In the genomic region with DNA sequence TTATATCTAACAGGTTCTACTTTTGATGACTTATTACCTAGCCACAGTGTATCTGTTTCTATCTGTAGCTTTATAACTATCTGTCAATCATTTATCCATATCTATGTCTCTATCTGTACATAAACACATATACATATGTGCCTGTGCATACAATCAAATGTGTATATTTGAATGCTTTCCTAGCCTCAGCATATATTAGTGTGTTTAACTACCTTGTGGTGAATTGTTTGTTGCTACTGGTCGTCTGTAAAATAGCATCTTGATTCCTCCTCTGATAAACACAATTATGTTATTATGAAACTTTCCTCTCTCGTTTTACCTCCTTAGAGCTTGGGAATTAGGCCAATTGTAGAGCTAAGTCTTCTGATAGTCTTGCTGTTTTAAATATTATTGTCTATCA, we compare ENCODE assay signal across 9 cellular contexts. TPM values are rescaled to one million over a fixed set of nuclear protein-coding genes. Genes with fewer than 3 reads are reported as not detected.
DNase-seq lines count a peak whose midpoint lies in the region; ATAC-seq, FAIRE-seq and TF ChIP-seq lines count a peak whose summit lies in the region.
"Had no signal": no experiment of that assay in that cellular context is flagged by ENCODE, and none has a peak within 500 bp of the region (broad histone marks: within the 10 kb centered on the region; RNA-seq: fewer than 3 reads in every experiment).

No MANE protein-coding gene starts in this region.

- H3K9me3 ChIP-seq in DND-41 (ENCODE audit: insufficient read depth, low read length, severe bottlenecking) (no peaks in the 10 kb centered on the region), keratinocyte (ENCODE audit: control insufficient read depth, low read depth, low read length) (no peaks in the 10 kb centered on the region)
- H3K9me3 ChIP-seq: gastroesophageal sphincter had no signal

- H3K27me3 ChIP-seq in DND-41 (ENCODE audit: insufficient read depth, low read length, poor library complexity) (no peaks in the 10 kb centered on the region), keratinocyte (ENCODE audit: control insufficient read depth, extremely low read depth, insufficient read depth, low read length) (no peaks in the 10 kb centered on the region)
- H3K27me3 ChIP-seq: gastroesophageal sphincter had no signal

- intact Hi-C loops in posterior cingulate gyrus (cut with DNase I), result no loop called here

- TF ChIP-seq CTCF in DND-41 (IDR thresholded peaks at IDR 0.05; ENCODE audit: borderline replicate concordance, extremely low read depth, low read length, poor library complexity, severe bottlenecking) (no peak), keratinocyte (optimal IDR thresholded peaks at IDR 0.05 in 1 of 3, IDR thresholded peaks at IDR 0.05 in 1 of 3, conservative IDR thresholded peaks at IDR 0.05 in 1 of 3; ENCODE audit: extremely low read depth in 1 of 3, insufficient read depth in 2 of 3, low read length in 3 of 3) (no peak)

- dilution Hi-C loops in keratinocyte (cut with MboI; ENCODE audit: extremely low pct_ligation_motif_present, low sequenced_read_pairs), result no loop called here

- H3K4me1 ChIP-seq in DND-41 (ENCODE audit: insufficient read depth, low read length), result peaks cover 53% of the 10 kb centered on the region
- H3K4me1 ChIP-seq in keratinocyte (ENCODE audit: control insufficient read depth, extremely low read depth, insufficient read depth, low read length), result peaks cover 4% of the 10 kb centered on the region

- no peaks in the 10 kb centered on the region for H3K9me1 ChIP-seq in keratinocyte (ENCODE audit: control insufficient read depth, extremely low read depth, insufficient read depth, low read length)

- peak overlapping the region; percentile 2 to 54; a peak in 3 of 4 replicates for H3K4me3 ChIP-seq in DND-41 (ENCODE audit: low read depth in 1 of 2, low read length in 2 of 2)
- no peak overlapping the region for H3K4me3 ChIP-seq in keratinocyte (ENCODE audit: control insufficient read depth in 2 of 3, extremely low read depth in 1 of 3, insufficient read depth in 2 of 3, low read depth in 1 of 3, low read length in 3 of 3)
- H3K4me3 ChIP-seq: gastroesophageal sphincter had no signal

- FAIRE-seq in keratinocyte (lab: Jason Lieb, UNC), result no peak

- 0 out of 2 replicates have a peak, but pooled peaks cover 2% of the 10 kb centered on the region for H4K20me1 ChIP-seq in DND-41 (ENCODE audit: insufficient read depth, low read length)
- no peaks in the 10 kb centered on the region for H4K20me1 ChIP-seq in keratinocyte (ENCODE audit: control insufficient read depth, extremely low read depth, insufficient read depth, low read length)

- peak overlapping the region; percentile 61 for H3K4me2 ChIP-seq in DND-41 (ENCODE audit: insufficient read depth, low read length)
- peak overlapping the region; percentile 37 for H3K4me2 ChIP-seq in keratinocyte (ENCODE audit: control insufficient read depth, extremely low read depth, insufficient read depth, low read depth, low read length)

- ATAC-seq in DND-41 (ENCODE audit: insufficient read depth, low read depth) (peak; percentile 1; the same call in 1 of the 3 replicates), GM21390 (IDR thresholded peaks at IDR 0.05; ENCODE audit: unreplicated experiment) (peak; percentile 13), HG03571 (IDR thresholded peaks at IDR 0.05; ENCODE audit: unreplicated experiment) (peak; percentile 26)
- ATAC-seq: gastroesophageal sphincter had no signal

- DNase-seq in DND-41 (no peak), keratinocyte (ENCODE audit: low read depth, low spot score) (no peak), posterior cingulate gyrus (no peak), amniotic stem cell (lab: John Stamatoyannopoulos, UW) (no peak), KG1 (lab: John Stamatoyannopoulos, UW) (no peak)
- no peak for DNase-seq in stimulated activated CD4-positive, alpha-beta T cell treated with anti-CD3 and anti-CD28 coated beads, Interleukin-4, amount 100 ng/mL, for 1 hour

- H3K27ac ChIP-seq in DND-41 (ENCODE audit: low read length), result peak overlapping the region; percentile 77
- no peak overlapping the region for H3K27ac ChIP-seq in keratinocyte (ENCODE audit: control insufficient read depth, insufficient read depth, low read length)
- H3K27ac ChIP-seq: gastroesophageal sphincter had no signal

- H2AFZ ChIP-seq in DND-41 (ENCODE audit: low read depth, low read length) (peak overlapping the region; percentile 37), keratinocyte (ENCODE audit: control insufficient read depth, low read length) (no peak overlapping the region)

- H3K9ac ChIP-seq in DND-41 (ENCODE audit: low read depth, low read length) (peak overlapping the region; percentile 44), keratinocyte (ENCODE audit: control insufficient read depth, extremely low read depth, insufficient read depth, low read length) (no peak overlapping the region)

- peaks cover 93% of the 10 kb centered on the region for H3K79me2 ChIP-seq in DND-41 (ENCODE audit: insufficient read depth, low read length)
- H3K79me2 ChIP-seq in keratinocyte (ENCODE audit: control insufficient read depth, insufficient read depth, low read length), result peaks cover 23% of the 10 kb centered on the region

- no peaks in the 10 kb centered on the region for H3K36me3 ChIP-seq in DND-41 (ENCODE audit: insufficient read depth, low read length)
- H3K36me3 ChIP-seq in keratinocyte (ENCODE audit: control insufficient read depth in 2 of 2, extremely low read depth in 1 of 2, insufficient read depth in 2 of 2, low read length in 2 of 2), result no peaks in the 10 kb centered on the region
- H3K36me3 ChIP-seq: gastroesophageal sphincter had no signal

RNA-seq across cellular contexts. Expression of a gene that starts 44.4 kb away (rescaled TPM):
- polyA plus RNA-seq in keratinocyte, result 24.2 to 29.1 TPM (median 25.4 TPM) in 3 replicates
- 7.6 TPM for polyA plus RNA-seq in keratinocyte (2011; ENCODE audit: low read depth)
- polyA plus RNA-seq in keratinocyte (2011; cell fraction: cytosol; rRNA removed), result 14.8 and 28.8 TPM in 2 replicates
- polyA plus RNA-seq in keratinocyte (2011; cell fraction: nucleus; rRNA removed), result 38.9 and 54.1 TPM in 2 replicates
- 5.5 and 13.8 TPM in 2 replicates for polyA plus RNA-seq in keratinocyte (2012; ENCODE audit: low replicate concordance)
- 11.3 to 56.8 TPM (median 29.4 TPM) in 3 replicates for polyA minus RNA-seq in keratinocyte
- 11.1 TPM for polyA minus RNA-seq in keratinocyte (2011; cell fraction: cytosol; rRNA and poly(A)+ RNA removed)
- polyA minus RNA-seq in keratinocyte (2011; cell fraction: nucleus; rRNA and poly(A)+ RNA removed), result 39.0 and 60.7 TPM in 2 replicates

Comparison
In these comparisons a context has a peak if more than half of its experiments do, and no peak if none do; other contexts are left out.
1. H3K4me3 ChIP-seq: peak in DND-41 (2 of 2); none in keratinocyte (0 of 3).
2. Peak in every context shown above with its lines, with median percentiles within 50 percentile points of each other: ATAC-seq.